In the genomic region with DNA sequence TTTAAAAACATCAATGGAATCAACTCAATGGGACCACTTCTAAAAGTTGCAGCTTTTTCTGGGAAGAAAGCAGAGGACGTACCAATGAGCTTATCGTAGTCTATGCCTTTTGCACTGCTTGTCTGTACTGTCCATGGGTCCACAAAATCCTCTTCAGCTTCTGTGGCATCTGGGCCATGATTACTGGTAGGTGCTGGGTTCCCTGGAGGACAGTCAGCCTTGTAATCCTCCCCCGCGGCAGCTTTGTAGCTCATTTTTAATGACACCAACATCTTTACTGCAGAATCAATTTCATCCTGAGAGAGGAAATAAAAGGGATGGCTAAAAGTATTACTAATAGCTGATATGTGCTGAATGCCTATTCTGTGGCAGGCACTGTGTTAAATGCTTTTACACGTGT, we compare ENCODE assay signal across 1 cellular context.
TF ChIP-seq lines count a peak whose summit lies in the region.

No MANE protein-coding gene starts in this region.

TF ChIP-seq in IMR-90, 13 proteins besides CTCF, POLR2A, EP300 and RAD21:
- TF ChIP-seq, protein P1, sequence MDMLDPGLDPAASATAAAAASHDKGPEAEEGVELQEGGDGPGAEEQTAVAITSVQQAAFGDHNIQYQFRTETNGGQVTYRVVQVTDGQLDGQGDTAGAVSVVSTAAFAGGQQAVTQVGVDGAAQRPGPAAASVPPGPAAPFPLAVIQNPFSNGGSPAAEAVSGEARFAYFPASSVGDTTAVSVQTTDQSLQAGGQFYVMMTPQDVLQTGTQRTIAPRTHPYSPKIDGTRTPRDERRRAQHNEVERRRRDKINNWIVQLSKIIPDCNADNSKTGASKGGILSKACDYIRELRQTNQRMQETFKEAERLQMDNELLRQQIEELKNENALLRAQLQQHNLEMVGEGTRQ (IDR thresholded peaks at IDR 0.05; ENCODE audit: low read depth, low read length): no peak
- no peak for TF ChIP-seq RCOR1 (IDR thresholded peaks at IDR 0.05; ENCODE audit: insufficient replicate concordance, low read length)
- no peak for TF ChIP-seq MAFK (IDR thresholded peaks at IDR 0.05; ENCODE audit: low read depth, low read length)
- no peak for TF ChIP-seq NFE2L2 (IDR thresholded peaks at IDR 0.05; ENCODE audit: low read depth, low read length)
- TF ChIP-seq CEBPB (IDR thresholded peaks at IDR 0.05; ENCODE audit: low read depth, low read length): no peak
- TF ChIP-seq BHLHE40 (IDR thresholded peaks at IDR 0.05; ENCODE audit: low read depth, low read length): no peak
- no peak for TF ChIP-seq SMC3 (IDR thresholded peaks at IDR 0.05; ENCODE audit: low read depth, low read length)
- TF ChIP-seq, protein P2, sequence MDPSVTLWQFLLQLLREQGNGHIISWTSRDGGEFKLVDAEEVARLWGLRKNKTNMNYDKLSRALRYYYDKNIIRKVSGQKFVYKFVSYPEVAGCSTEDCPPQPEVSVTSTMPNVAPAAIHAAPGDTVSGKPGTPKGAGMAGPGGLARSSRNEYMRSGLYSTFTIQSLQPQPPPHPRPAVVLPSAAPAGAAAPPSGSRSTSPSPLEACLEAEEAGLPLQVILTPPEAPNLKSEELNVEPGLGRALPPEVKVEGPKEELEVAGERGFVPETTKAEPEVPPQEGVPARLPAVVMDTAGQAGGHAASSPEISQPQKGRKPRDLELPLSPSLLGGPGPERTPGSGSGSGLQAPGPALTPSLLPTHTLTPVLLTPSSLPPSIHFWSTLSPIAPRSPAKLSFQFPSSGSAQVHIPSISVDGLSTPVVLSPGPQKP (IDR thresholded peaks at IDR 0.05; ENCODE audit: borderline replicate concordance, low read depth, low read length): no peak
- no peak for TF ChIP-seq MAZ (IDR thresholded peaks at IDR 0.05; ENCODE audit: borderline replicate concordance, low read depth, low read length)
- no peak for TF ChIP-seq RFX5 (IDR thresholded peaks at IDR 0.05; ENCODE audit: low read depth, low read length)
- no peak for TF ChIP-seq CHD1 (IDR thresholded peaks at IDR 0.05; ENCODE audit: low read depth, low read length)
- no peak for TF ChIP-seq FOS (IDR thresholded peaks at IDR 0.05; ENCODE audit: low read depth, low read length)
- TF ChIP-seq MXI1 (IDR thresholded peaks at IDR 0.05; ENCODE audit: borderline replicate concordance, low read depth, low read length): no peak
